In genomic region chr4:11469900-11470708, GRCh38 we compare ENCODE assay signal across 9 cellular contexts. TPM values are rescaled to one million over a fixed set of nuclear protein-coding genes. Genes with fewer than 3 reads are reported as not detected.
DNase-seq lines count a peak whose midpoint lies in the region; ATAC-seq lines count a peak whose summit lies in the region.
"Had no signal": no experiment of that assay in that cellular context is flagged by ENCODE, and none has a peak within 500 bp of the region (broad histone marks: within the 10 kb centered on the region; RNA-seq: fewer than 3 reads in every experiment).

No MANE protein-coding gene starts in this region.

- no peak overlapping the region for H4K91ac ChIP-seq in trophoblast cell (ENCODE audit: low read depth, low read length)

- H3K4me2 ChIP-seq in trophoblast cell (ENCODE audit: low read length), result no peak overlapping the region

- peak; percentile 67 for ATAC-seq in GM18517 (IDR thresholded peaks at IDR 0.05; ENCODE audit: unreplicated experiment)
- ATAC-seq in GM21447 (IDR thresholded peaks at IDR 0.05; ENCODE audit: unreplicated experiment), result peak; percentile 61
- ATAC-seq in HG03354 (IDR thresholded peaks at IDR 0.05; ENCODE audit: poor library complexity, severe bottlenecking, unreplicated experiment), result peak; percentile 77

- H3K4ac ChIP-seq in trophoblast cell (ENCODE audit: low read depth, low read length), result no peak overlapping the region

- no peak overlapping the region for H2BK12ac ChIP-seq in trophoblast cell (ENCODE audit: low read length)

- no peaks in the 10 kb centered on the region for H3K9me3 ChIP-seq in esophagus (ENCODE audit: control insufficient read depth in 2 of 2, insufficient read depth in 1 of 2, low read depth in 1 of 2, low read length in 1 of 2)
- H3K9me3 ChIP-seq in trophoblast cell (ENCODE audit: insufficient read depth, low read depth, low read length), result no peaks in the 10 kb centered on the region

- H3K79me2 ChIP-seq in trophoblast cell (ENCODE audit: control insufficient read depth, insufficient read depth, low read length, poor library complexity), result no peaks in the 10 kb centered on the region

- no peak overlapping the region for H3K18ac ChIP-seq in trophoblast cell (ENCODE audit: low read length)

- H3K4me1 ChIP-seq in esophagus (ENCODE audit: control insufficient read depth in 2 of 2, insufficient read depth in 2 of 2, low read length in 1 of 2) (no peaks in the 10 kb centered on the region), trophoblast cell (ENCODE audit: control insufficient read depth in 1 of 2, insufficient read depth in 2 of 2, low read length in 2 of 2) (peaks cover 2 to 6% of the 10 kb centered on the region in 2 experiments)

- no peak overlapping the region for H2BK5ac ChIP-seq in trophoblast cell (ENCODE audit: low read depth, low read length, poor library complexity)

- H4K12ac ChIP-seq in trophoblast cell (ENCODE audit: low read depth, low read length), result no peak overlapping the region

- DNase-seq in HuH-7 (ENCODE audit: low spot score), result no peak
- no peak for DNase-seq in nucleus accumbens (lab: John Stamatoyannopoulos, UW)
- no peak for DNase-seq in trophoblast cell
- no peak for DNase-seq in activated CD8-positive, alpha-beta memory T cell treated with anti-CD3 and anti-CD28 coated beads for 24 hours
- DNase-seq: NCI-H1417 treated with DMSO at 0.1 percent for 48 hours had no signal

- H3K23ac ChIP-seq in trophoblast cell (ENCODE audit: low read length), result no peak overlapping the region

- no peak overlapping the region for H2AFZ ChIP-seq in trophoblast cell (ENCODE audit: insufficient read depth, low read length, poor library complexity)

- no peaks in the 10 kb centered on the region for H3K79me1 ChIP-seq in trophoblast cell (ENCODE audit: low read length)

- H3K4me3 ChIP-seq in esophagus (ENCODE audit: low read depth in 1 of 2, low read length in 2 of 2), result no peak overlapping the region
- no peak overlapping the region for H3K4me3 ChIP-seq in trophoblast cell (ENCODE audit: low read depth, low read length)

- H3K14ac ChIP-seq in trophoblast cell (ENCODE audit: low read length), result no peak overlapping the region

- H3K27me3 ChIP-seq in esophagus (ENCODE audit: control insufficient read depth in 1 of 2, insufficient read depth in 2 of 2, low read length in 2 of 2) (no peaks in the 10 kb centered on the region), trophoblast cell (ENCODE audit: insufficient read depth, low read length) (no peaks in the 10 kb centered on the region)

- no peak overlapping the region for H4K8ac ChIP-seq in trophoblast cell (ENCODE audit: low read depth, low read length)

- no peaks in the 10 kb centered on the region for H3K36me3 ChIP-seq in esophagus (ENCODE audit: control insufficient read depth in 2 of 2, insufficient read depth in 2 of 2, low read length in 1 of 2)
- no peaks in the 10 kb centered on the region for H3K36me3 ChIP-seq in trophoblast cell (ENCODE audit: control insufficient read depth in 1 of 2, insufficient read depth in 2 of 2, low read length in 2 of 2)

- H2BK120ac ChIP-seq in trophoblast cell (ENCODE audit: insufficient read depth, low read length, poor library complexity), result no peak overlapping the region

- H3K27ac ChIP-seq in esophagus (ENCODE audit: low read depth in 2 of 2, low read length in 1 of 2) (peak overlapping the region; percentile 45 to 61), trophoblast cell (ENCODE audit: low read depth, low read length) (no peak overlapping the region)

- H2AK5ac ChIP-seq in trophoblast cell (ENCODE audit: low read length), result no peak overlapping the region

- H3K9ac ChIP-seq in trophoblast cell (ENCODE audit: low read length), result no peak overlapping the region

- 61 to 66% methylated on average over 6 of the region's 6 CpGs for WGBS in esophagus, 2 donors
- WGBS in trophoblast cell (ENCODE audit: extremely low coverage, insufficient coverage, insufficient read length), result no CpG with 5 or more reads among the region's 6 CpGs

RNA-seq across cellular contexts. Expression of gene HS3ST1, which starts 41.4 kb away (rescaled TPM):
- polyA plus RNA-seq in esophagus, result 10 to 100 TPM in 1 of 2 donors, 1 to 10 TPM in 1; 2.6 to 14.5 TPM
- polyA plus RNA-seq in trophoblast cell (2013), result 1.3 and 1.7 TPM in 2 replicates
